ENCODE assay signal across 28 cellular contexts in genomic region chr10:30694492-30695228, GRCh38.
A peak's percentile ranks its signal among the peaks of the same experiment; 100 is the strongest.
DNase-seq lines count a peak whose midpoint lies in the region; ATAC-seq and TF ChIP-seq lines count a peak whose summit lies in the region.
"Had no signal": no experiment of that assay in that cellular context is flagged by ENCODE, and none has a peak within 500 bp of the region (broad histone marks: within the 10 kb centered on the region; RNA-seq: fewer than 3 reads in every experiment).

No MANE protein-coding gene starts in this region.

- H3K9me3 ChIP-seq in right lobe of liver = no peaks in the 10 kb centered on the region
- H3K9me3 ChIP-seq: BE2C, esophagus muscularis mucosa, heart right ventricle, SJSA1, vagina had no signal

- H3K27me3 ChIP-seq in right lobe of liver = no peaks in the 10 kb centered on the region
- H3K27me3 ChIP-seq: BE2C, esophagus muscularis mucosa, neural progenitor cell, SJSA1, vagina had no signal

- H3K9me3 Mint-ChIP-seq in activated CD4-positive, alpha-beta T cell treated with anti-CD3 and anti-CD28 coated beads, Interleukin-2, amount 10 ng/mL, durations not matched to agents 7 days and 5 days = peaks cover 18% of the 10 kb centered on the region
- H3K9me3 Mint-ChIP-seq in stimulated activated naive CD8-positive, alpha-beta T cell treated with anti-CD3 and anti-CD28 coated beads, Interleukin-15, Interleukin-2, amounts not matched to agents 100 ng/mL and 50 ng/mL, for 24 hours = no peaks in the 10 kb centered on the region
- H3K9me3 Mint-ChIP-seq in stimulated activated naive CD8-positive, alpha-beta T cell treated with anti-CD3 and anti-CD28 coated beads, Interleukin-15, amount 100 ng/mL, for 72 hours = no peaks in the 10 kb centered on the region
- no peaks in the 10 kb centered on the region for H3K9me3 Mint-ChIP-seq in activated naive CD8-positive, alpha-beta T cell treated with anti-CD3 and anti-CD28 coated beads, Interleukin-2, amount 50 U/mL, for 24 hours
- no peaks in the 10 kb centered on the region for H3K9me3 Mint-ChIP-seq in WTC11
- H3K9me3 Mint-ChIP-seq in type B pancreatic cell = no peaks in the 10 kb centered on the region
- H3K9me3 Mint-ChIP-seq: central memory CD8-positive, alpha-beta T cell; dendritic cell treated with granulocyte-macrophage colony-stimulating factor and Interleukin-4, amounts not matched to agents 40 ng/mL and 50 ng/mL, for 4 days; endodermal cell; GM23338; HFFc6; neural progenitor cell; T-cell had no signal

- TF ChIP-seq POLR2A in right lobe of liver (IDR thresholded peaks at IDR 0.05) = no peak

- CTCF ChIA-PET in activated CD4-positive, alpha-beta T cell treated with anti-CD3 and anti-CD28 coated beads, Interleukin-2, amount 10 ng/mL, durations not matched to agents 7 days and 5 days (lab: Charles Lee) = interaction anchor here (0.6 to 3.7 kb wide), 2 partner anchors 8 to 1561 kb away, joined by 3 to 27 read pairs; no protein-coding TSS in a partner anchor
- CTCF ChIA-PET in WTC11 (lab: Charles Lee) = no interaction called here

- no peak overlapping the region for H3K4me3 ChIP-seq in right lobe of liver
- H3K4me3 ChIP-seq: esophagus muscularis mucosa, GM23338, heart right ventricle, lung, neural progenitor cell, SJSA1, vagina had no signal

- H3K27me3 Mint-ChIP-seq in activated CD4-positive, alpha-beta T cell treated with anti-CD3 and anti-CD28 coated beads, Interleukin-2, amount 10 ng/mL, durations not matched to agents 7 days and 5 days = no peaks in the 10 kb centered on the region
- H3K27me3 Mint-ChIP-seq in stimulated activated naive CD8-positive, alpha-beta T cell treated with anti-CD3 and anti-CD28 coated beads, Interleukin-15, Interleukin-2, amounts not matched to agents 100 ng/mL and 50 ng/mL, for 24 hours = no peaks in the 10 kb centered on the region
- H3K27me3 Mint-ChIP-seq in stimulated activated naive CD8-positive, alpha-beta T cell treated with anti-CD3 and anti-CD28 coated beads, Interleukin-15, amount 100 ng/mL, for 72 hours = no peaks in the 10 kb centered on the region
- H3K27me3 Mint-ChIP-seq in activated naive CD8-positive, alpha-beta T cell treated with anti-CD3 and anti-CD28 coated beads, Interleukin-2, amount 50 U/mL, for 24 hours = no peaks in the 10 kb centered on the region
- H3K27me3 Mint-ChIP-seq in WTC11 (ENCODE audit: low read depth) (no peaks in the 10 kb centered on the region), type B pancreatic cell (peaks cover 11% of the 10 kb centered on the region)
- H3K27me3 Mint-ChIP-seq: central memory CD8-positive, alpha-beta T cell; dendritic cell treated with granulocyte-macrophage colony-stimulating factor and Interleukin-4, amounts not matched to agents 40 ng/mL and 50 ng/mL, for 4 days; T-cell had no signal

- WGBS in right lobe of liver (ENCODE audit: insufficient coverage, low coverage, low lambda C conversion rate, missing lambda C conversion rate) = 37% methylated on average over 4 of the region's 7 CpGs

- peaks cover 61% of the 10 kb centered on the region for H3K4me1 Mint-ChIP-seq in activated CD4-positive, alpha-beta T cell treated with anti-CD3 and anti-CD28 coated beads, Interleukin-2, amount 10 ng/mL, durations not matched to agents 7 days and 5 days
- peaks cover 72% of the 10 kb centered on the region for H3K4me1 Mint-ChIP-seq in stimulated activated naive CD8-positive, alpha-beta T cell treated with anti-CD3 and anti-CD28 coated beads, Interleukin-15, Interleukin-2, amounts not matched to agents 100 ng/mL and 50 ng/mL, for 24 hours (ENCODE audit: low read depth)
- peaks cover 66% of the 10 kb centered on the region for H3K4me1 Mint-ChIP-seq in stimulated activated naive CD8-positive, alpha-beta T cell treated with anti-CD3 and anti-CD28 coated beads, Interleukin-15, amount 100 ng/mL, for 72 hours
- H3K4me1 Mint-ChIP-seq in activated naive CD8-positive, alpha-beta T cell treated with anti-CD3 and anti-CD28 coated beads, Interleukin-2, amount 50 U/mL, for 24 hours = peaks cover 71% of the 10 kb centered on the region
- H3K4me1 Mint-ChIP-seq in WTC11 = peaks cover 26% of the 10 kb centered on the region
- peaks cover 5% of the 10 kb centered on the region for H3K4me1 Mint-ChIP-seq in type B pancreatic cell (ENCODE audit: unreplicated experiment)
- H3K4me1 Mint-ChIP-seq: endodermal cell had no signal

- POLR2A ChIA-PET in activated CD4-positive, alpha-beta T cell treated with anti-CD3 and anti-CD28 coated beads, Interleukin-2, amount 10 ng/mL, durations not matched to agents 7 days and 5 days (lab: Charles Lee) = no interaction called here
- POLR2A ChIA-PET in WTC11 (lab: Charles Lee) = no interaction called here

- TF ChIP-seq CTCF in right lobe of liver (IDR thresholded peaks at IDR 0.05) (no peak), WTC11 (IDR thresholded peaks at IDR 0.05) (no peak), type B pancreatic cell (conservative IDR thresholded peaks at IDR 0.05) (no peak)

- ATAC-seq in stimulated activated naive CD8-positive, alpha-beta T cell treated with anti-CD3 and anti-CD28 coated beads, Interleukin-15, amount 100 ng/mL, for 72 hours = no peak
- no peak for ATAC-seq in activated naive CD8-positive, alpha-beta T cell treated with anti-CD3 and anti-CD28 coated beads, Interleukin-2, amount 50 U/mL, for 24 hours
- no peak for ATAC-seq in right lobe of liver
- ATAC-seq in WTC11 = no peak
- ATAC-seq: GM23338, heart right ventricle, right cardiac atrium had no signal

- no peak for DNase-seq in activated CD4-positive, alpha-beta T cell treated with anti-CD3 and anti-CD28 coated beads, Interleukin-2, amount 10 ng/mL, durations not matched to agents 7 days and 5 days
- DNase-seq in activated CD4-positive, alpha-beta T cell treated with anti-CD3 and anti-CD28 coated beads for 1 hour = no peak
- no peak for DNase-seq in stimulated activated naive CD8-positive, alpha-beta T cell treated with anti-CD3 and anti-CD28 coated beads, Interleukin-15, amount 100 ng/mL, for 72 hours
- DNase-seq in activated naive CD8-positive, alpha-beta T cell treated with anti-CD3 and anti-CD28 coated beads, Interleukin-2, amount 50 U/mL, for 24 hours = no peak
- DNase-seq in right lobe of liver (no peak), WTC11 (ENCODE audit: low spot score) (no peak), type B pancreatic cell (ENCODE audit: extremely low spot score, unreplicated experiment) (no peak)
- DNase-seq: activated CD4-positive, CD25-positive, alpha-beta regulatory T cell treated with anti-CD3 and anti-CD28 coated beads, Interleukin-2, amount 50 U/mL, for 72 hours; BE2C; endodermal cell; foreskin melanocyte; heart right ventricle; HFFc6; NCI-H1417 treated with DMSO at 0.1 percent for 48 hours; NCI-H2081 treated with DMSO at 0.1 percent for 48 hours; NCI-H748 treated with DMSO at 0.1 percent for 48 hours; right cardiac atrium; stimulated activated naive CD8-positive, alpha-beta T cell treated with anti-CD3 and anti-CD28 coated beads, Interleukin-15, Interleukin-2, amounts not matched to agents 100 U/mL and 50 U/mL, for 24 hours; T-cell had no signal

- no peaks in the 10 kb centered on the region for H3K36me3 ChIP-seq in right lobe of liver
- H3K36me3 ChIP-seq: BE2C, esophagus muscularis mucosa, heart right ventricle, neural progenitor cell, SJSA1, vagina had no signal

- H3K27ac Mint-ChIP-seq in activated CD4-positive, alpha-beta T cell treated with anti-CD3 and anti-CD28 coated beads, Interleukin-2, amount 10 ng/mL, durations not matched to agents 7 days and 5 days = peak overlapping the region; percentile 94
- peak overlapping the region; percentile 90 for H3K27ac Mint-ChIP-seq in stimulated activated naive CD8-positive, alpha-beta T cell treated with anti-CD3 and anti-CD28 coated beads, Interleukin-15, Interleukin-2, amounts not matched to agents 100 ng/mL and 50 ng/mL, for 24 hours
- no peak overlapping the region for H3K27ac Mint-ChIP-seq in stimulated activated naive CD8-positive, alpha-beta T cell treated with anti-CD3 and anti-CD28 coated beads, Interleukin-15, amount 100 ng/mL, for 72 hours
- H3K27ac Mint-ChIP-seq in activated naive CD8-positive, alpha-beta T cell treated with anti-CD3 and anti-CD28 coated beads, Interleukin-2, amount 50 U/mL, for 24 hours = peak overlapping the region; percentile 84
- H3K27ac Mint-ChIP-seq in WTC11 (no peak overlapping the region), type B pancreatic cell (no peak overlapping the region)
- H3K27ac Mint-ChIP-seq: dendritic cell treated with granulocyte-macrophage colony-stimulating factor and Interleukin-4, amounts not matched to agents 40 ng/mL and 50 ng/mL, for 4 days; endodermal cell; GM23338; HFFc6; neural progenitor cell had no signal

- intact Hi-C loops in right lobe of liver (cut with DNase I) = no loop called here

- H3K36me3 Mint-ChIP-seq in activated CD4-positive, alpha-beta T cell treated with anti-CD3 and anti-CD28 coated beads, Interleukin-2, amount 10 ng/mL, durations not matched to agents 7 days and 5 days (ENCODE audit: low read depth) = peaks cover 30% of the 10 kb centered on the region
- no peaks in the 10 kb centered on the region for H3K36me3 Mint-ChIP-seq in stimulated activated naive CD8-positive, alpha-beta T cell treated with anti-CD3 and anti-CD28 coated beads, Interleukin-15, Interleukin-2, amounts not matched to agents 100 ng/mL and 50 ng/mL, for 24 hours (ENCODE audit: low read depth)
- H3K36me3 Mint-ChIP-seq in activated naive CD8-positive, alpha-beta T cell treated with anti-CD3 and anti-CD28 coated beads, Interleukin-2, amount 50 U/mL, for 24 hours (ENCODE audit: low read depth) = peaks cover 2% of the 10 kb centered on the region
- H3K36me3 Mint-ChIP-seq in WTC11 (no peaks in the 10 kb centered on the region), type B pancreatic cell (no peaks in the 10 kb centered on the region)
- H3K36me3 Mint-ChIP-seq: neural progenitor cell, T-cell had no signal

- H3K4me1 ChIP-seq in right lobe of liver = no peaks in the 10 kb centered on the region
- H3K4me1 ChIP-seq: BE2C, heart right ventricle, neural progenitor cell, vagina had no signal

- H3K27ac ChIP-seq in right lobe of liver = no peak overlapping the region
- H3K27ac ChIP-seq: esophagus muscularis mucosa, heart right ventricle, neural progenitor cell, SJSA1, vagina had no signal

- H3K4me3 Mint-ChIP-seq in activated CD4-positive, alpha-beta T cell treated with anti-CD3 and anti-CD28 coated beads, Interleukin-2, amount 10 ng/mL, durations not matched to agents 7 days and 5 days = no peak overlapping the region
- H3K4me3 Mint-ChIP-seq in stimulated activated naive CD8-positive, alpha-beta T cell treated with anti-CD3 and anti-CD28 coated beads, Interleukin-15, Interleukin-2, amounts not matched to agents 100 ng/mL and 50 ng/mL, for 24 hours = no peak overlapping the region
- H3K4me3 Mint-ChIP-seq in stimulated activated naive CD8-positive, alpha-beta T cell treated with anti-CD3 and anti-CD28 coated beads, Interleukin-15, amount 100 ng/mL, for 72 hours = peak overlapping the region in 1 of 2 donors; percentile 24
- H3K4me3 Mint-ChIP-seq in activated naive CD8-positive, alpha-beta T cell treated with anti-CD3 and anti-CD28 coated beads, Interleukin-2, amount 50 U/mL, for 24 hours = peak overlapping the region; percentile 32
- no peak overlapping the region for H3K4me3 Mint-ChIP-seq in WTC11
- no peak overlapping the region for H3K4me3 Mint-ChIP-seq in type B pancreatic cell
- H3K4me3 Mint-ChIP-seq: dendritic cell treated with granulocyte-macrophage colony-stimulating factor and Interleukin-4, amounts not matched to agents 40 ng/mL and 50 ng/mL, for 4 days; endodermal cell; GM23338; HFFc6; neural progenitor cell had no signal

Comparison
In these comparisons a context has a peak if more than half of its experiments do, and no peak if none do; other contexts are left out.
1. H3K27ac Mint-ChIP-seq: peak in activated CD4-positive, alpha-beta T cell treated with anti-CD3 and anti-CD28 coated beads, Interleukin-2, amount 10 ng/mL, durations not matched to agents 7 days and 5 days (single experiment), stimulated activated naive CD8-positive, alpha-beta T cell treated with anti-CD3 and anti-CD28 coated beads, Interleukin-15, Interleukin-2, amounts not matched to agents 100 ng/mL and 50 ng/mL, for 24 hours (single experiment) and activated naive CD8-positive, alpha-beta T cell treated with anti-CD3 and anti-CD28 coated beads, Interleukin-2, amount 50 U/mL, for 24 hours (single experiment); none in stimulated activated naive CD8-positive, alpha-beta T cell treated with anti-CD3 and anti-CD28 coated beads, Interleukin-15, amount 100 ng/mL, for 72 hours (0 of 2), WTC11 (single experiment) and type B pancreatic cell (single experiment).